In genomic region chrX:53269536-53270107, GRCh38 we compare ENCODE assay signal across 24 cellular contexts.
"Had no signal": no experiment of that assay in that cellular context is flagged by ENCODE, and none has a peak within 500 bp of the region (broad histone marks: within the 10 kb centered on the region; RNA-seq: fewer than 3 reads in every experiment).

No MANE protein-coding gene starts in this region.

- ATAC-seq: left colon; left lung; mucosa of descending colon; naive thymus-derived CD4-positive, alpha-beta T cell; natural killer cell treated with Interleukin-12 subunit alpha and Interleukin-12 subunit beta and Interleukin-15 and Interleukin-18, amount 100 ng/mL, for 72 hours; right cardiac atrium; sciatic nerve; stimulated activated memory B cell treated with anti-CD40 and anti-IgM and Interleukin-4, amounts not matched to agents 10 μg/mL and 1 μg/mL and 100 μg/mL, for 72 hours; stimulated activated naive CD8-positive, alpha-beta T cell treated with anti-CD3 and anti-CD28 coated beads, Interleukin-15, amount 100 ng/mL, for 72 hours had no signal

- DNase-seq: kidney; left lung; mesendoderm; midbrain; mucosa of descending colon; naive thymus-derived CD4-positive, alpha-beta T cell; ovary; retina; right cardiac atrium; stimulated activated CD4-positive, alpha-beta T cell treated with anti-CD3 and anti-CD28 coated beads, Interleukin-4, amount 100 ng/mL, for 24 hours; stimulated activated CD8-positive, alpha-beta memory T cell treated with anti-CD3 and anti-CD28 coated beads, Interleukin-4, amount 100 ng/mL, for 48 hours; stimulated activated naive CD4-positive, alpha-beta T cell treated with Interleukin-2 at 50 U/mL for 16 hours; stimulated activated naive CD8-positive, alpha-beta T cell treated with anti-CD3 and anti-CD28 coated beads, Interleukin-15, amount 100 ng/mL, for 72 hours; substantia nigra had no signal

- H3K9me3 ChIP-seq: left lung, mucosa of descending colon, ovary, prostate gland, tibial nerve, vagina had no signal

- H3K4me1 ChIP-seq: prostate gland had no signal

- H3K27ac ChIP-seq: hepatocyte, left lung, ovary, prostate gland, skin epidermis, tibial nerve, vagina had no signal

- H3K27me3 ChIP-seq: hepatocyte, ovary, vagina had no signal

- H3K4me3 ChIP-seq: hepatocyte, left lung, lung, mucosa of descending colon, ovary, prostate gland, skin epidermis, tibial nerve, vagina had no signal

- H3K36me3 ChIP-seq: left lung, ovary, prostate gland, tibial nerve, vagina had no signal
